ENCODE assay signal across 17 cellular contexts in genomic region chr22:39296981-39297489, GRCh38. TPM values are rescaled to one million over a fixed set of nuclear protein-coding genes. Genes with fewer than 3 reads are reported as not detected.
DNase-seq lines count a peak whose midpoint lies in the region; ATAC-seq and TF ChIP-seq lines count a peak whose summit lies in the region.
"Had no signal": no experiment of that assay in that cellular context is flagged by ENCODE, and none has a peak within 500 bp of the region (broad histone marks: within the 10 kb centered on the region; RNA-seq: fewer than 3 reads in every experiment).

No MANE protein-coding gene starts in this region.

- H3K4me3 Mint-ChIP-seq in stimulated activated naive CD8-positive, alpha-beta T cell treated with anti-CD3 and anti-CD28 coated beads, Interleukin-15, amount 100 ng/mL, for 72 hours = no peak overlapping the region
- no peak overlapping the region for H3K4me3 Mint-ChIP-seq in osteocyte (ENCODE audit: unreplicated experiment)
- H3K4me3 Mint-ChIP-seq: activated CD4-positive, alpha-beta T cell treated with anti-CD3 and anti-CD28 coated beads, Interleukin-2, amount 10 ng/mL, durations not matched to agents 7 days and 5 days; nephron progenitor cell had no signal

- intact Hi-C loops in left cardiac atrium (cut with DNase I) = no loop called here

- ATAC-seq in stimulated activated naive CD8-positive, alpha-beta T cell treated with anti-CD3 and anti-CD28 coated beads, Interleukin-15, amount 100 ng/mL, for 72 hours = peak; percentile 4
- ATAC-seq in stimulated activated naive CD8-positive, alpha-beta T cell treated with anti-CD3 and anti-CD28 coated beads, Interleukin-15, Interleukin-2, amounts not matched to agents 100 U/mL and 50 U/mL, for 24 hours = no peak
- ATAC-seq in left cardiac atrium = peak; percentile 2 to 28
- no peak for ATAC-seq in HG02852 (IDR thresholded peaks at IDR 0.05; ENCODE audit: unreplicated experiment)
- ATAC-seq in GM18498 (IDR thresholded peaks at IDR 0.05; ENCODE audit: unreplicated experiment) = no peak
- no peak for ATAC-seq in HG03095 (IDR thresholded peaks at IDR 0.05; ENCODE audit: unreplicated experiment)

- H3K36me3 Mint-ChIP-seq in osteocyte (ENCODE audit: unreplicated experiment) = no peaks in the 10 kb centered on the region

- no peak for TF ChIP-seq CTCF in osteocyte (IDR thresholded peaks at IDR 0.05)

- no peak overlapping the region for H3K27ac Mint-ChIP-seq in stimulated activated naive CD8-positive, alpha-beta T cell treated with anti-CD3 and anti-CD28 coated beads, Interleukin-15, amount 100 ng/mL, for 72 hours
- peak overlapping the region; percentile 97 for H3K27ac Mint-ChIP-seq in osteocyte (ENCODE audit: unreplicated experiment)
- H3K27ac Mint-ChIP-seq: activated CD4-positive, alpha-beta T cell treated with anti-CD3 and anti-CD28 coated beads, Interleukin-2, amount 10 ng/mL, durations not matched to agents 7 days and 5 days had no signal

- peaks cover 46% of the 10 kb centered on the region for H3K27me3 Mint-ChIP-seq in stimulated activated naive CD8-positive, alpha-beta T cell treated with anti-CD3 and anti-CD28 coated beads, Interleukin-15, amount 100 ng/mL, for 72 hours
- no peaks in the 10 kb centered on the region for H3K27me3 Mint-ChIP-seq in osteocyte (ENCODE audit: unreplicated experiment)

- peaks cover 24% of the 10 kb centered on the region for H3K4me1 Mint-ChIP-seq in stimulated activated naive CD8-positive, alpha-beta T cell treated with anti-CD3 and anti-CD28 coated beads, Interleukin-15, amount 100 ng/mL, for 72 hours
- H3K4me1 Mint-ChIP-seq in osteocyte (ENCODE audit: unreplicated experiment) = peaks cover 85% of the 10 kb centered on the region

- no peak for DNase-seq in stimulated activated naive CD8-positive, alpha-beta T cell treated with anti-CD3 and anti-CD28 coated beads, Interleukin-15, amount 100 ng/mL, for 72 hours
- DNase-seq in stimulated activated naive CD8-positive, alpha-beta T cell treated with anti-CD3 and anti-CD28 coated beads, Interleukin-15, Interleukin-2, amounts not matched to agents 100 U/mL and 50 U/mL, for 24 hours = no peak
- DNase-seq in left cardiac atrium = no peak
- no peak for DNase-seq in osteocyte (ENCODE audit: extremely low spot score, unreplicated experiment)
- DNase-seq in NCI-H146 (lab: John Stamatoyannopoulos, UW) = no peak
- DNase-seq: activated CD4-positive, alpha-beta T cell treated with anti-CD3 and anti-CD28 coated beads, Interleukin-2, amount 10 ng/mL, durations not matched to agents 7 days and 5 days; amygdala; effector CD8-positive, alpha-beta T cell; foreskin keratinocyte; MV-4-11; NCI-H446; nephron progenitor cell; substantia nigra; T-helper 9 cell had no signal

- no peaks in the 10 kb centered on the region for H3K9me3 Mint-ChIP-seq in stimulated activated naive CD8-positive, alpha-beta T cell treated with anti-CD3 and anti-CD28 coated beads, Interleukin-15, amount 100 ng/mL, for 72 hours
- no peaks in the 10 kb centered on the region for H3K9me3 Mint-ChIP-seq in osteocyte (ENCODE audit: unreplicated experiment)
- H3K9me3 Mint-ChIP-seq: activated CD4-positive, alpha-beta T cell treated with anti-CD3 and anti-CD28 coated beads, Interleukin-2, amount 10 ng/mL, durations not matched to agents 7 days and 5 days had no signal

RNA-seq across cellular contexts. Expression of gene RPL3, which starts 22.4 kb away (rescaled TPM):
- 1,000 to 10,000 TPM in 1 of 2 donors, 100 to 1,000 TPM in 1; 796 to 1,078 TPM for total RNA-seq in left cardiac atrium
- total RNA-seq in osteocyte = 1,770 and 1,792 TPM in 2 replicates

RNA-seq across cellular contexts. Expression of gene PDGFB, which starts 52.3 kb away (rescaled TPM):
- total RNA-seq in left cardiac atrium (10 to 100 TPM; 17.5 to 51.2 TPM), osteocyte (16.8 and 20.0 TPM in 2 replicates)

RNA-seq across cellular contexts. Expression of gene SYNGR1, which starts 52.8 kb away (rescaled TPM):
- total RNA-seq in left cardiac atrium = 10 to 100 TPM; 48.3 to 60.8 TPM
- total RNA-seq in osteocyte = 24.0 and 26.6 TPM in 2 replicates

Comparison
In these comparisons a context has a peak if more than half of its experiments do, and no peak if none do; other contexts are left out.
1. ATAC-seq: peak in stimulated activated naive CD8-positive, alpha-beta T cell treated with anti-CD3 and anti-CD28 coated beads, Interleukin-15, amount 100 ng/mL, for 72 hours (single experiment) and left cardiac atrium (2 of 2); none in stimulated activated naive CD8-positive, alpha-beta T cell treated with anti-CD3 and anti-CD28 coated beads, Interleukin-15, Interleukin-2, amounts not matched to agents 100 U/mL and 50 U/mL, for 24 hours (single experiment), HG02852 (single experiment), GM18498 (single experiment) and HG03095 (single experiment).